In the genomic region with DNA sequence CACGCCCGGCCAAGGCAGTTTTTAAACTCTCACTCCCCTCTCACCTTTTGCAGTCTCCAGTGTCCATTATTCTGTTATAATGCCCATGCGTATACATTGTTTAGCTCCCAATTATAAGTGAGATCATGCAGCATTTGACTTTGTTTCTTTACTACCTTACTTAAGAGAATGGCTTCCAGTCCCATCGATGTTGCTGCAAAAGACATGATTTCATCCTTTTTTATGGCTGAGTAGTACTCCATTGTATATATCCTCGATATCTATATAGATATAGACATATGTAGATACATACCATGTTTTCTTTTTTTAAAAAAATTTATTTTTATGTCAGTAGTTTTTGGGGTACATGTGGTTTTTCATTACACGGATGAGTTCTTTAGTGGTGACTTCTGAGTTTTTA, we compare ENCODE assay signal across 39 cellular contexts. TPM values are rescaled to one million over a fixed set of nuclear protein-coding genes. Genes with fewer than 3 reads are reported as not detected.
"Had no signal": no experiment of that assay in that cellular context is flagged by ENCODE, and none has a peak within 500 bp of the region (broad histone marks: within the 10 kb centered on the region; RNA-seq: fewer than 3 reads in every experiment).

No MANE protein-coding gene starts in this region.

- DNase-seq: activated effector memory CD4-positive, alpha-beta T cell treated with anti-CD3 and anti-CD28 coated beads, Interleukin-2, amount 50 U/mL, for 16 hours; activated effector memory CD4-positive, alpha-beta T cell treated with Interleukin-2 at 50 U/mL for 16 hours; activated gamma-delta T cell; activated gamma-delta T cell treated with Interleukin-2 at 50 U/mL for 16 hours; activated naive CD4-positive, alpha-beta T cell; activated naive CD4-positive, alpha-beta T cell treated with anti-CD3 and anti-CD28 coated beads for 36 hours; activated naive CD4-positive, alpha-beta T cell treated with anti-CD3 and anti-CD28 coated beads, Interleukin-2, amount 10 ng/mL, durations not matched to agents 7 days and 5 days; activated naive CD4-positive, alpha-beta T cell treated with anti-CD3 and anti-CD28 coated beads, Interleukin-2, amount 50 U/mL, for 16 hours; activated naive CD4-positive, alpha-beta T cell treated with Interleukin-2 at 50 U/mL for 16 hours; activated naive CD8-positive, alpha-beta T cell treated with anti-CD3 and anti-CD28 coated beads for 36 hours; activated naive CD8-positive, alpha-beta T cell treated with anti-CD3 and anti-CD28 coated beads, Interleukin-2, amount 10 ng/mL, durations not matched to agents 7 days and 5 days; activated naive CD8-positive, alpha-beta T cell treated with anti-CD3 and anti-CD28 coated beads, Interleukin-2, amount 50 U/mL, for 24 hours; activated T-cell treated with anti-CD3 and anti-CD28 coated beads, Interleukin-2, amount 50 U/mL, for 24 hours; activated T-cell treated with anti-CD3 and anti-CD28 coated beads, Interleukin-2, amount 50 U/mL, for 4 hours; activated T-cell treated with anti-CD3 and anti-CD28 coated beads, Interleukin-2, amount 50 U/mL, for 48 hours; activated T-cell treated with anti-CD3 and anti-CD28 coated beads, Interleukin-2, amount 50 U/mL, for 72 hours; adrenal gland; amniotic stem cell; amygdala; anterior cingulate cortex; aorta; body of pancreas; brain microvascular endothelial cell; caudate nucleus; central memory CD4-positive, alpha-beta T cell; cerebellar nuclear complex had no signal

- H3K27me3 ChIP-seq: adrenal gland, ascending aorta, body of pancreas, brain microvascular endothelial cell, cardiac muscle cell had no signal

- H3K36me3 ChIP-seq: adrenal gland, ascending aorta, brain microvascular endothelial cell, breast epithelium, cardiac muscle cell had no signal

- H3K4me3 ChIP-seq: adrenal gland, ascending aorta, body of pancreas, breast epithelium, cardiac muscle cell had no signal

- FAIRE-seq: astrocyte, bronchial epithelial cell had no signal

- H3K27ac ChIP-seq: adrenal gland, ascending aorta, body of pancreas, brain microvascular endothelial cell, breast epithelium, cardiac muscle cell had no signal

- H3K9me3 ChIP-seq: adrenal gland, ascending aorta had no signal

- ATAC-seq: activated naive CD4-positive, alpha-beta T cell treated with anti-CD3 and anti-CD28 coated beads, Interleukin-2, amount 50 U/mL, for 72 hours; activated naive CD8-positive, alpha-beta T cell treated with anti-CD3 and anti-CD28 coated beads, Interleukin-2, amount 50 U/mL, for 24 hours; activated T-cell treated with anti-CD3 and anti-CD28 coated beads, Interleukin-2, amount 50 U/mL, for 4 hours; activated T-cell treated with anti-CD3 and anti-CD28 coated beads, Interleukin-2, amount 50 U/mL, for 72 hours; activated T-helper 17 cell treated with anti-CD3 and anti-CD28 coated beads, Interleukin-2, amount 50 U/mL, for 72 hours; body of pancreas had no signal

- H3K4me1 ChIP-seq: adrenal gland, ascending aorta, body of pancreas, breast epithelium had no signal

RNA-seq across cellular contexts. Expression of a gene that starts 8.4 kb away (rescaled TPM):
- total RNA-seq: activated naive CD8-positive, alpha-beta T cell treated with anti-CD3 and anti-CD28 coated beads for 36 hours; activated naive CD8-positive, alpha-beta T cell treated with anti-CD3 and anti-CD28 coated beads, Interleukin-2, amount 10 ng/mL, durations not matched to agents 7 days and 5 days; aorta; ascending aorta; astrocyte; body of pancreas; bronchial epithelial cell; cardiac septum; cerebellum had no signal
- polyA plus RNA-seq: aorta, cardiac muscle cell had no signal

RNA-seq across cellular contexts. Expression of a gene that starts 32.2 kb away (rescaled TPM):
- total RNA-seq: activated naive CD4-positive, alpha-beta T cell treated with anti-CD3 and anti-CD28 coated beads for 36 hours; activated naive CD4-positive, alpha-beta T cell treated with anti-CD3 and anti-CD28 coated beads, Interleukin-2, amount 50 U/mL, for 72 hours; activated naive CD8-positive, alpha-beta T cell treated with anti-CD3 and anti-CD28 coated beads for 36 hours; activated naive CD8-positive, alpha-beta T cell treated with anti-CD3 and anti-CD28 coated beads, Interleukin-2, amount 10 ng/mL, durations not matched to agents 7 days and 5 days; activated T-cell treated with anti-CD3 and anti-CD28 coated beads, Interleukin-2, amount 50 U/mL, for 4 hours; activated T-cell treated with anti-CD3 and anti-CD28 coated beads, Interleukin-2, amount 50 U/mL, for 72 hours; activated T-helper 1 cell treated with anti-CD3 and anti-CD28 coated beads, Interleukin-12 subunit alpha, Interleukin-12 subunit beta, Interleukin-2, Interleukin-4 antibody, amounts not matched to agents 30 ng/mL and 10 ng/mL and 1 ng/mL, durations not matched to agents 14 hours and 24 hours and 36 hours; activated T-helper 17 cell treated with anti-CD3 and anti-CD28 coated beads, Interleukin-2, amount 50 U/mL, for 72 hours; activated T-helper 2 cell treated with anti-CD3 and anti-CD28 coated beads, Interferon-gamma antibody, Interleukin-2, Interleukin-4, amounts not matched to agents 10 μg/mL and 5 μg/mL and 100 μg/mL, durations not matched to agents 14 hours and 24 hours and 36 hours; adrenal gland; aorta; ascending aorta; astrocyte; body of pancreas; breast epithelium; bronchial epithelial cell; cardiac muscle cell; cardiac septum; cerebellum; chondrocyte had no signal
- polyA plus RNA-seq: adipose tissue, adrenal gland, aorta, cardiac muscle cell had no signal
